1 cellular context compared by ENCODE assay signal in the genomic region with DNA sequence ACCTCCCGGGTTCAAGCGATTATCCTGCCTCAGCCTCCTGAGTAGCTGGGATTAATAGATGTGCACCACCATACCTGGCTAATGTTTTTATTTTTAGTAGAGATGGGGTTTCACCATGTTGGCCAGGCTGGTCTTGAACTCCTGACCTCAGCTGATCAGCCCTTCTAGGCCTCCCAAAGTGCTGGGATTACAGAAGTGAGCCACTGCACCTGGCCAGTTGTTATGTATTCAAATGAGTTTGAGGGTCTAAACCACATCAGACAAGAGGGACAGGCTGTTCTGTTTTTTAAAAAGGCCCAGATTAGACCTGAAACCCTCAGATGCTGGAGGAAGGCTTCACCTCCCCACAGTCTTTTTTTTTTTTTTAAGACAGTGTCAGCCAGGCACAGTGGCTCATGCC.
A peak's percentile ranks its signal among the peaks of the same experiment; 100 is the strongest.
TF ChIP-seq lines count a peak whose summit lies in the region.

No MANE protein-coding gene starts in this region.

TF ChIP-seq in GM12878, 131 proteins besides CTCF, POLR2A, EP300 and RAD21 (continues in another document):
- TF ChIP-seq NBN (IDR thresholded peaks at IDR 0.05) (peak; percentile 59; the same call in 1 of the 2 replicates), RB1 (IDR thresholded peaks at IDR 0.05; ENCODE audit: borderline replicate concordance) (no peak), NR2C2 (IDR thresholded peaks at IDR 0.05; ENCODE audit: borderline replicate concordance, control insufficient read depth, insufficient read length, low read depth) (no peak), IRF4 (IDR thresholded peaks at IDR 0.05; ENCODE audit: low read depth, low read length) (no peak), ZZZ3 (IDR thresholded peaks at IDR 0.05; ENCODE audit: control insufficient read depth, insufficient read length, low read depth) (no peak), RBBP5 (conservative IDR thresholded peaks at IDR 0.05) (no peak), EGR1 (IDR thresholded peaks at IDR 0.05; ENCODE audit: borderline replicate concordance in 1 of 2, low read depth in 2 of 2, low read length in 2 of 2) (no peak), SMC3 (IDR thresholded peaks at IDR 0.05; ENCODE audit: borderline replicate concordance, low read length) (no peak), SP1 (IDR thresholded peaks at IDR 0.05; ENCODE audit: low read depth, low read length) (no peak), CBFB (IDR thresholded peaks at IDR 0.05; ENCODE audit: low read depth) (peak; percentile 72; the same call in 1 of the 2 replicates), MYB (IDR thresholded peaks at IDR 0.05; ENCODE audit: borderline replicate concordance, low read depth, low read length) (no peak), TARDBP (IDR thresholded peaks at IDR 0.05; ENCODE audit: borderline replicate concordance) (no peak), ATF7 (IDR thresholded peaks at IDR 0.05; ENCODE audit: low read depth) (no peak), SMAD5 (IDR thresholded peaks at IDR 0.05; ENCODE audit: low read depth) (no peak), GATAD2B (conservative IDR thresholded peaks at IDR 0.05; ENCODE audit: low read depth) (no peak), HDAC2 (IDR thresholded peaks at IDR 0.05) (no peak), E4F1 (IDR thresholded peaks at IDR 0.05; ENCODE audit: borderline replicate concordance, partially characterized antibody) (no peak), BACH1 (IDR thresholded peaks at IDR 0.05; ENCODE audit: borderline replicate concordance) (no peak), MTA3 (IDR thresholded peaks at IDR 0.05; ENCODE audit: borderline replicate concordance, low read length) (no peak), YBX1 (IDR thresholded peaks at IDR 0.05) (no peak), HDGF (IDR thresholded peaks at IDR 0.05) (no peak), ZNF24 (IDR thresholded peaks at IDR 0.05) (no peak), FOXM1 (IDR thresholded peaks at IDR 0.05; ENCODE audit: low read depth, low read length) (no peak), EED (IDR thresholded peaks at IDR 0.05; ENCODE audit: low read depth) (no peak), CREB1 (IDR thresholded peaks at IDR 0.05; ENCODE audit: low read depth) (no peak), NFIC (IDR thresholded peaks at IDR 0.05; ENCODE audit: low read depth, low read length) (0 out of 2 replicates have a peak, but pooled peaks have one; percentile 50), SREBF2 (IDR thresholded peaks at IDR 0.05; ENCODE audit: low read length) (no peak), ZNF217 (IDR thresholded peaks at IDR 0.05) (peak; percentile 83), ZNF274 (IDR thresholded peaks at IDR 0.05; ENCODE audit: insufficient read depth, insufficient read length) (no peak), HCFC1 (IDR thresholded peaks at IDR 0.05; ENCODE audit: low read length) (no peak), CHD4 (IDR thresholded peaks at IDR 0.05) (peak; percentile 88; the same call in 1 of the 2 replicates), LARP7 (IDR thresholded peaks at IDR 0.05) (no peak), YY1 (IDR thresholded peaks at IDR 0.05; ENCODE audit: low read depth, low read length) (no peak), USF2 (IDR thresholded peaks at IDR 0.05; ENCODE audit: borderline replicate concordance, low read depth, low read length) (no peak), DPF2 (IDR thresholded peaks at IDR 0.05) (no peak), TCF12 (IDR thresholded peaks at IDR 0.05; ENCODE audit: low read depth, low read length) (peak; percentile 89), BCL11A (IDR thresholded peaks at IDR 0.05; ENCODE audit: low read depth, low read length) (peak; percentile 48; the same call in 1 of the 2 replicates), RCOR1 (conservative IDR thresholded peaks at IDR 0.05; ENCODE audit: low read depth, low read length) (no peak), PML (IDR thresholded peaks at IDR 0.05; ENCODE audit: low read length) (no peak), PAX5 (IDR thresholded peaks at IDR 0.05; ENCODE audit: borderline replicate concordance, low read depth, low read length) (no peak; the same call in 1 of the 2 replicates), POLR2AphosphoS5 (IDR thresholded peaks at IDR 0.05; ENCODE audit: low read length) (no peak), MYC (IDR thresholded peaks at IDR 0.05; ENCODE audit: insufficient read depth, insufficient read length, insufficient replicate concordance, low read length, severe bottlenecking) (no peak), ZNF622 (IDR thresholded peaks at IDR 0.05) (no peak), ESRRA (IDR thresholded peaks at IDR 0.05; ENCODE audit: low read length) (no peak), ZBED1 (IDR thresholded peaks at IDR 0.05; ENCODE audit: borderline replicate concordance) (0 out of 2 replicates have a peak, but pooled peaks have one; percentile 41), HDAC6 (IDR thresholded peaks at IDR 0.05; ENCODE audit: unreplicated experiment) (no peak), TAF1 (IDR thresholded peaks at IDR 0.05; ENCODE audit: borderline replicate concordance, low read depth, low read length) (no peak), BHLHE40 (IDR thresholded peaks at IDR 0.05; ENCODE audit: borderline replicate concordance in 1 of 2, low read depth in 2 of 2, low read length in 1 of 2) (peak; percentile 37 to 72; a peak in 2 of 4 replicates), ASH2L (IDR thresholded peaks at IDR 0.05; ENCODE audit: borderline replicate concordance, low read depth) (no peak), SPI1 (IDR thresholded peaks at IDR 0.05; ENCODE audit: borderline replicate concordance, insufficient read depth, low read depth, low read length) (peak; percentile 65)
- TF ChIP-seq, protein P1, sequence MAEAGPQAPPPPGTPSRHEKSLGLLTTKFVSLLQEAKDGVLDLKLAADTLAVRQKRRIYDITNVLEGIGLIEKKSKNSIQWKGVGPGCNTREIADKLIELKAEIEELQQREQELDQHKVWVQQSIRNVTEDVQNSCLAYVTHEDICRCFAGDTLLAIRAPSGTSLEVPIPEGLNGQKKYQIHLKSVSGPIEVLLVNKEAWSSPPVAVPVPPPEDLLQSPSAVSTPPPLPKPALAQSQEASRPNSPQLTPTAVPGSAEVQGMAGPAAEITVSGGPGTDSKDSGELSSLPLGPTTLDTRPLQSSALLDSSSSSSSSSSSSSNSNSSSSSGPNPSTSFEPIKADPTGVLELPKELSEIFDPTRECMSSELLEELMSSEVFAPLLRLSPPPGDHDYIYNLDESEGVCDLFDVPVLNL (IDR thresholded peaks at IDR 0.05; ENCODE audit: low read depth, low read length): no peak
- TF ChIP-seq, protein P2, sequence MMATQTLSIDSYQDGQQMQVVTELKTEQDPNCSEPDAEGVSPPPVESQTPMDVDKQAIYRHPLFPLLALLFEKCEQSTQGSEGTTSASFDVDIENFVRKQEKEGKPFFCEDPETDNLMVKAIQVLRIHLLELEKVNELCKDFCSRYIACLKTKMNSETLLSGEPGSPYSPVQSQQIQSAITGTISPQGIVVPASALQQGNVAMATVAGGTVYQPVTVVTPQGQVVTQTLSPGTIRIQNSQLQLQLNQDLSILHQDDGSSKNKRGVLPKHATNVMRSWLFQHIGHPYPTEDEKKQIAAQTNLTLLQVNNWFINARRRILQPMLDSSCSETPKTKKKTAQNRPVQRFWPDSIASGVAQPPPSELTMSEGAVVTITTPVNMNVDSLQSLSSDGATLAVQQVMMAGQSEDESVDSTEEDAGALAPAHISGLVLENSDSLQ (IDR thresholded peaks at IDR 0.05): peak; percentile 73
- TF ChIP-seq, protein P3, sequence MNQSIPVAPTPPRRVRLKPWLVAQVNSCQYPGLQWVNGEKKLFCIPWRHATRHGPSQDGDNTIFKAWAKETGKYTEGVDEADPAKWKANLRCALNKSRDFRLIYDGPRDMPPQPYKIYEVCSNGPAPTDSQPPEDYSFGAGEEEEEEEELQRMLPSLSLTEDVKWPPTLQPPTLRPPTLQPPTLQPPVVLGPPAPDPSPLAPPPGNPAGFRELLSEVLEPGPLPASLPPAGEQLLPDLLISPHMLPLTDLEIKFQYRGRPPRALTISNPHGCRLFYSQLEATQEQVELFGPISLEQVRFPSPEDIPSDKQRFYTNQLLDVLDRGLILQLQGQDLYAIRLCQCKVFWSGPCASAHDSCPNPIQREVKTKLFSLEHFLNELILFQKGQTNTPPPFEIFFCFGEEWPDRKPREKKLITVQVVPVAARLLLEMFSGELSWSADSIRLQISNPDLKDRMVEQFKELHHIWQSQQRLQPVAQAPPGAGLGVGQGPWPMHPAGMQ (IDR thresholded peaks at IDR 0.05; ENCODE audit: borderline replicate concordance): no peak
- TF ChIP-seq, protein P4, sequence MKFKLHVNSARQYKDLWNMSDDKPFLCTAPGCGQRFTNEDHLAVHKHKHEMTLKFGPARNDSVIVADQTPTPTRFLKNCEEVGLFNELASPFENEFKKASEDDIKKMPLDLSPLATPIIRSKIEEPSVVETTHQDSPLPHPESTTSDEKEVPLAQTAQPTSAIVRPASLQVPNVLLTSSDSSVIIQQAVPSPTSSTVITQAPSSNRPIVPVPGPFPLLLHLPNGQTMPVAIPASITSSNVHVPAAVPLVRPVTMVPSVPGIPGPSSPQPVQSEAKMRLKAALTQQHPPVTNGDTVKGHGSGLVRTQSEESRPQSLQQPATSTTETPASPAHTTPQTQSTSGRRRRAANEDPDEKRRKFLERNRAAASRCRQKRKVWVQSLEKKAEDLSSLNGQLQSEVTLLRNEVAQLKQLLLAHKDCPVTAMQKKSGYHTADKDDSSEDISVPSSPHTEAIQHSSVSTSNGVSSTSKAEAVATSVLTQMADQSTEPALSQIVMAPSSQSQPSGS (IDR thresholded peaks at IDR 0.05; ENCODE audit: low read length): peak; percentile 44; the same call in 1 of the 2 replicates
- TF ChIP-seq, protein P5, sequence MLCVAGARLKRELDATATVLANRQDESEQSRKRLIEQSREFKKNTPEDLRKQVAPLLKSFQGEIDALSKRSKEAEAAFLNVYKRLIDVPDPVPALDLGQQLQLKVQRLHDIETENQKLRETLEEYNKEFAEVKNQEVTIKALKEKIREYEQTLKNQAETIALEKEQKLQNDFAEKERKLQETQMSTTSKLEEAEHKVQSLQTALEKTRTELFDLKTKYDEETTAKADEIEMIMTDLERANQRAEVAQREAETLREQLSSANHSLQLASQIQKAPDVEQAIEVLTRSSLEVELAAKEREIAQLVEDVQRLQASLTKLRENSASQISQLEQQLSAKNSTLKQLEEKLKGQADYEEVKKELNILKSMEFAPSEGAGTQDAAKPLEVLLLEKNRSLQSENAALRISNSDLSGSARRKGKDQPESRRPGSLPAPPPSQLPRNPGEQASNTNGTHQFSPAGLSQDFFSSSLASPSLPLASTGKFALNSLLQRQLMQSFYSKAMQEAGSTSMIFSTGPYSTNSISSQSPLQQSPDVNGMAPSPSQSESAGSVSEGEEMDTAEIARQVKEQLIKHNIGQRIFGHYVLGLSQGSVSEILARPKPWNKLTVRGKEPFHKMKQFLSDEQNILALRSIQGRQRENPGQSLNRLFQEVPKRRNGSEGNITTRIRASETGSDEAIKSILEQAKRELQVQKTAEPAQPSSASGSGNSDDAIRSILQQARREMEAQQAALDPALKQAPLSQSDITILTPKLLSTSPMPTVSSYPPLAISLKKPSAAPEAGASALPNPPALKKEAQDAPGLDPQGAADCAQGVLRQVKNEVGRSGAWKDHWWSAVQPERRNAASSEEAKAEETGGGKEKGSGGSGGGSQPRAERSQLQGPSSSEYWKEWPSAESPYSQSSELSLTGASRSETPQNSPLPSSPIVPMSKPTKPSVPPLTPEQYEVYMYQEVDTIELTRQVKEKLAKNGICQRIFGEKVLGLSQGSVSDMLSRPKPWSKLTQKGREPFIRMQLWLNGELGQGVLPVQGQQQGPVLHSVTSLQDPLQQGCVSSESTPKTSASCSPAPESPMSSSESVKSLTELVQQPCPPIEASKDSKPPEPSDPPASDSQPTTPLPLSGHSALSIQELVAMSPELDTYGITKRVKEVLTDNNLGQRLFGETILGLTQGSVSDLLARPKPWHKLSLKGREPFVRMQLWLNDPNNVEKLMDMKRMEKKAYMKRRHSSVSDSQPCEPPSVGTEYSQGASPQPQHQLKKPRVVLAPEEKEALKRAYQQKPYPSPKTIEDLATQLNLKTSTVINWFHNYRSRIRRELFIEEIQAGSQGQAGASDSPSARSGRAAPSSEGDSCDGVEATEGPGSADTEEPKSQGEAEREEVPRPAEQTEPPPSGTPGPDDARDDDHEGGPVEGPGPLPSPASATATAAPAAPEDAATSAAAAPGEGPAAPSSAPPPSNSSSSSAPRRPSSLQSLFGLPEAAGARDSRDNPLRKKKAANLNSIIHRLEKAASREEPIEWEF (IDR thresholded peaks at IDR 0.05; ENCODE audit: insufficient replicate concordance, low read depth, low read length): no peak
